ENCODE assay signal across 1 cellular context in the genomic region with DNA sequence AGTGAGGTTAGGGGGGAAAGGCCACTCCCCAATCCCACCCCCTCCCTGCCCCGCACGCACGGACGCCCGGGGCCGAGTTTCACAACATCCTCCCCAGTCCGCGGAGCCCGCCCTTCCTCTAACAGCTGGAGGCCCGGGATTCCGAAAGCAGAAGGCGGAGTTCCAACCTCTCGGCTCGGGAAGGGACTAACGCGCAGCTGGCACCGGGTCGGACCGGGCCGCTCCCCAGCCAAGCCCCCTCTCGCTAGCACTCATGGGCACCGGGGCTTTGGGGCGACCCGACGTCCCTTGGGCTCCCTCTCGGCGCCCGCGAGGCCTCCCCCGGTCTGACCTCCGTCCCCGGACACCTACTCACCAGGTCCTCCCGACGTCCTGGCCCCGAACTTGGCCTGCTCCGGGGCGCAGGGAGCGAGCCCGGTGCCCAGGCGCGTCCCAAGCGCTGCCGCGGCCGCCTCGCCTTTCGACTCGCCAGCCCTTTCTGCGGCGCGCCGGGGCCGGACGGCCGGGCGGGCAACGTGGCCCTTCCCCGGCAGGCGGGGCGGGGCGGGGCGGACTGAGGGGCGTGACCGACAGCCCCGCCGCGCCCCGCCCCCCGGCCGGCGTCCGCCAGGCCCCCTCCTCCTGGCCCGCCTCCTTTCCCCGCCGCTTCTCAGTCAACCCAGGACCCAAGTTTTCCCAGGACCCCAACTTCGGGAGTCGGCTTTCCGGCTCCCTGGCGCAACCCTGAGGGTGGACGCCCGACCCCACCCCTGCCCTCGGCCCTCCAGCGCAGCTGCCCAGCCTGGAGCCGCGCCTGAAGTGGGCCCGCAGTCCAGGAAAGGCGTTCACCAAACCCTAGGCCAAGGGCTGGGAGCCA.
A peak's percentile ranks its signal among the peaks of the same experiment; 100 is the strongest.
TF ChIP-seq lines count a peak whose summit lies in the region.

TSS of gene MGAT1 (minus strand) at position 482 of the 856 bp plus-strand sequence. CDS start 9,835 bp downstream, outside the sequence.

TF ChIP-seq in HepG2, 621 proteins besides CTCF, POLR2A, EP300 and RAD21 (continued from another document and continues in another):
- no peak for TF ChIP-seq ZFP36L2 (CRISPR knock-in tag; IDR thresholded peaks at IDR 0.05)
- TF ChIP-seq AKAP8 (CRISPR knock-in tag; IDR thresholded peaks at IDR 0.05) = peak; percentile 96
- no peak for TF ChIP-seq ZNF33A (CRISPR knock-in tag; IDR thresholded peaks at IDR 0.05; ENCODE audit: borderline replicate concordance)
- no peak for TF ChIP-seq REL (CRISPR knock-in tag; conservative IDR thresholded peaks at IDR 0.05)
- 0 out of 2 replicates have a peak, but pooled peaks have one; percentile 49 for TF ChIP-seq ZNF589 (CRISPR knock-in tag; conservative IDR thresholded peaks at IDR 0.05)
- TF ChIP-seq ARID2 (CRISPR knock-in tag; IDR thresholded peaks at IDR 0.05; ENCODE audit: borderline replicate concordance) = no peak
- TF ChIP-seq GTF2F1 (IDR thresholded peaks at IDR 0.05; ENCODE audit: low read length) = no peak
- TF ChIP-seq NFIB (CRISPR knock-in tag; IDR thresholded peaks at IDR 0.05; ENCODE audit: borderline replicate concordance) = no peak
- TF ChIP-seq MED8 (CRISPR knock-in tag; IDR thresholded peaks at IDR 0.05; ENCODE audit: insufficient replicate concordance) = no peak
- no peak; the same call in 1 of the 2 replicates for TF ChIP-seq ZNF850 (CRISPR knock-in tag; conservative IDR thresholded peaks at IDR 0.05)
- 0 out of 2 replicates have a peak, but pooled peaks have one; percentile 45 for TF ChIP-seq HNRNPL (IDR thresholded peaks at IDR 0.05; ENCODE audit: low read depth, low read length)
- no peak for TF ChIP-seq ZNF329 (CRISPR knock-in tag; IDR thresholded peaks at IDR 0.05; ENCODE audit: low read depth)
- no peak for TF ChIP-seq KDM6A (CRISPR knock-in tag; IDR thresholded peaks at IDR 0.05; ENCODE audit: low read depth)
- no peak for TF ChIP-seq FLYWCH1 (CRISPR knock-in tag; IDR thresholded peaks at IDR 0.05)
- TF ChIP-seq TGIF2 (CRISPR knock-in tag; IDR thresholded peaks at IDR 0.05) = peak; percentile 42; the same call in 1 of the 2 replicates
- TF ChIP-seq CHCHD3 (CRISPR knock-in tag; IDR thresholded peaks at IDR 0.05) = no peak
- TF ChIP-seq ZNF687 (CRISPR knock-in tag; IDR thresholded peaks at IDR 0.05) = peak; percentile 65
- peak; percentile 63 for TF ChIP-seq TBX2 (CRISPR knock-in tag; IDR thresholded peaks at IDR 0.05; ENCODE audit: borderline replicate concordance)
- TF ChIP-seq SRSF1 (optimal IDR thresholded peaks at IDR 0.05; ENCODE audit: low read depth, low read length) = no peak
- peak; percentile 74; the same call in 1 of the 2 replicates for TF ChIP-seq ZFP90 (CRISPR knock-in tag; IDR thresholded peaks at IDR 0.05; ENCODE audit: borderline replicate concordance)
- no peak for TF ChIP-seq ZNF768 (CRISPR knock-in tag; IDR thresholded peaks at IDR 0.05)
- peak; percentile 32; the same call in 1 of the 2 replicates for TF ChIP-seq ZNF232 (CRISPR knock-in tag; IDR thresholded peaks at IDR 0.05; ENCODE audit: borderline replicate concordance)
- TF ChIP-seq RXRA (CRISPR knock-in tag; IDR thresholded peaks at IDR 0.05) = no peak
- TF ChIP-seq ONECUT2 (CRISPR knock-in tag; IDR thresholded peaks at IDR 0.05) = no peak
- TF ChIP-seq SMAD1 (CRISPR knock-in tag; IDR thresholded peaks at IDR 0.05; ENCODE audit: borderline replicate concordance, low read depth) = 0 out of 2 replicates have a peak, but pooled peaks have one; percentile 31
- TF ChIP-seq POLR2AphosphoS5 (IDR thresholded peaks at IDR 0.05; ENCODE audit: low read depth, low read length) = peak; percentile 55
- TF ChIP-seq GABPB1 (CRISPR knock-in tag; IDR thresholded peaks at IDR 0.05) = peak; percentile 64
- TF ChIP-seq ZNF737 (CRISPR knock-in tag; IDR thresholded peaks at IDR 0.05; ENCODE audit: borderline replicate concordance) = no peak
- peak; percentile 59 for TF ChIP-seq GMEB1 (CRISPR knock-in tag; IDR thresholded peaks at IDR 0.05; ENCODE audit: borderline replicate concordance)
- no peak for TF ChIP-seq LCORL (IDR thresholded peaks at IDR 0.05)
- TF ChIP-seq LCORL (CRISPR knock-in tag; IDR thresholded peaks at IDR 0.05) = peak; percentile 57
- TF ChIP-seq KAT2B (IDR thresholded peaks at IDR 0.05; ENCODE audit: borderline replicate concordance, low read depth, low read length) = no peak
- TF ChIP-seq MYNN (CRISPR knock-in tag; IDR thresholded peaks at IDR 0.05; ENCODE audit: low read depth) = no peak
- TF ChIP-seq NR2C2 (CRISPR knock-in tag; IDR thresholded peaks at IDR 0.05; ENCODE audit: borderline replicate concordance) = peak; percentile 66; the same call in 1 of the 2 replicates
- no peak for TF ChIP-seq ZNF780A (CRISPR knock-in tag; IDR thresholded peaks at IDR 0.05)
- TF ChIP-seq ELF3 (CRISPR knock-in tag; IDR thresholded peaks at IDR 0.05) = peak; percentile 18; the same call in 1 of the 2 replicates
- TF ChIP-seq ATF1 (CRISPR knock-in tag; IDR thresholded peaks at IDR 0.05) = no peak
- 0 out of 2 replicates have a peak, but pooled peaks have one; percentile 10 for TF ChIP-seq ZNF800 (CRISPR knock-in tag; IDR thresholded peaks at IDR 0.05)
- no peak for TF ChIP-seq HOXA5 (CRISPR knock-in tag; IDR thresholded peaks at IDR 0.05)
- TF ChIP-seq ZNF317 (CRISPR knock-in tag; IDR thresholded peaks at IDR 0.05) = peak; percentile 59
- TF ChIP-seq FOXP1 (IDR thresholded peaks at IDR 0.05) = no peak
- TF ChIP-seq FOXP1 (CRISPR knock-in tag; IDR thresholded peaks at IDR 0.05) = no peak
- TF ChIP-seq, protein P1, sequence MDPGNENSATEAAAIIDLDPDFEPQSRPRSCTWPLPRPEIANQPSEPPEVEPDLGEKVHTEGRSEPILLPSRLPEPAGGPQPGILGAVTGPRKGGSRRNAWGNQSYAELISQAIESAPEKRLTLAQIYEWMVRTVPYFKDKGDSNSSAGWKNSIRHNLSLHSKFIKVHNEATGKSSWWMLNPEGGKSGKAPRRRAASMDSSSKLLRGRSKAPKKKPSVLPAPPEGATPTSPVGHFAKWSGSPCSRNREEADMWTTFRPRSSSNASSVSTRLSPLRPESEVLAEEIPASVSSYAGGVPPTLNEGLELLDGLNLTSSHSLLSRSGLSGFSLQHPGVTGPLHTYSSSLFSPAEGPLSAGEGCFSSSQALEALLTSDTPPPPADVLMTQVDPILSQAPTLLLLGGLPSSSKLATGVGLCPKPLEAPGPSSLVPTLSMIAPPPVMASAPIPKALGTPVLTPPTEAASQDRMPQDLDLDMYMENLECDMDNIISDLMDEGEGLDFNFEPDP (CRISPR knock-in tag; conservative IDR thresholded peaks at IDR 0.05) = no peak
- no peak for TF ChIP-seq ZNF652 (CRISPR knock-in tag; IDR thresholded peaks at IDR 0.05; ENCODE audit: borderline replicate concordance, low read depth)
- peak; percentile 87; the same call in 1 of the 2 replicates for TF ChIP-seq ZNF230 (CRISPR knock-in tag; IDR thresholded peaks at IDR 0.05)
- TF ChIP-seq GABPA (IDR thresholded peaks at IDR 0.05; ENCODE audit: low read depth, low read length) = no peak
- TF ChIP-seq GABPA (CRISPR knock-in tag; IDR thresholded peaks at IDR 0.05; ENCODE audit: low read depth) = 0 out of 2 replicates have a peak, but pooled peaks have one; percentile 11
- TF ChIP-seq CAMTA2 (CRISPR knock-in tag; IDR thresholded peaks at IDR 0.05; ENCODE audit: borderline replicate concordance) = 0 out of 2 replicates have a peak, but pooled peaks have one; percentile 31
- TF ChIP-seq PITX1 (CRISPR knock-in tag; IDR thresholded peaks at IDR 0.05) = no peak
- TF ChIP-seq ZNF577 (CRISPR knock-in tag; IDR thresholded peaks at IDR 0.05; ENCODE audit: borderline replicate concordance, low read depth) = no peak
- no peak for TF ChIP-seq ZNF30 (CRISPR knock-in tag; IDR thresholded peaks at IDR 0.05)
- TF ChIP-seq ZNF501 (CRISPR knock-in tag; IDR thresholded peaks at IDR 0.05) = peak; percentile 50; the same call in 1 of the 2 replicates
- TF ChIP-seq, protein P2, sequence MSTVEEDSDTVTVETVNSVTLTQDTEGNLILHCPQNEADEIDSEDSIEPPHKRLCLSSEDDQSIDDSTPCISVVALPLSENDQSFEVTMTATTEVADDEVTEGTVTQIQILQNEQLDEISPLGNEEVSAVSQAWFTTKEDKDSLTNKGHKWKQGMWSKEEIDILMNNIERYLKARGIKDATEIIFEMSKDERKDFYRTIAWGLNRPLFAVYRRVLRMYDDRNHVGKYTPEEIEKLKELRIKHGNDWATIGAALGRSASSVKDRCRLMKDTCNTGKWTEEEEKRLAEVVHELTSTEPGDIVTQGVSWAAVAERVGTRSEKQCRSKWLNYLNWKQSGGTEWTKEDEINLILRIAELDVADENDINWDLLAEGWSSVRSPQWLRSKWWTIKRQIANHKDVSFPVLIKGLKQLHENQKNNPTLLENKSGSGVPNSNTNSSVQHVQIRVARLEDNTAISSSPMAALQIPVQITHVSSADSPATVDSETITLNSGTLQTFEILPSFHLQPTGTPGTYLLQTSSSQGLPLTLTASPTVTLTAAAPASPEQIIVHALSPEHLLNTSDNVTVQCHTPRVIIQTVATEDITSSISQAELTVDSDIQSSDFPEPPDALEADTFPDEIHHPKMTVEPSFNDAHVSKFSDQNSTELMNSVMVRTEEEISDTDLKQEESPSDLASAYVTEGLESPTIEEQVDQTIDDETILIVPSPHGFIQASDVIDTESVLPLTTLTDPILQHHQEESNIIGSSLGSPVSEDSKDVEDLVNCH (CRISPR knock-in tag; IDR thresholded peaks at IDR 0.05) = no peak
- TF ChIP-seq NFRKB (IDR thresholded peaks at IDR 0.05) = no peak
- TF ChIP-seq ZNF878 (CRISPR knock-in tag; IDR thresholded peaks at IDR 0.05) = no peak
- TF ChIP-seq MZF1 (CRISPR knock-in tag; IDR thresholded peaks at IDR 0.05; ENCODE audit: borderline replicate concordance) = no peak
- TF ChIP-seq HDAC2 (CRISPR knock-in tag; IDR thresholded peaks at IDR 0.05) = no peak
- TF ChIP-seq, protein P3, sequence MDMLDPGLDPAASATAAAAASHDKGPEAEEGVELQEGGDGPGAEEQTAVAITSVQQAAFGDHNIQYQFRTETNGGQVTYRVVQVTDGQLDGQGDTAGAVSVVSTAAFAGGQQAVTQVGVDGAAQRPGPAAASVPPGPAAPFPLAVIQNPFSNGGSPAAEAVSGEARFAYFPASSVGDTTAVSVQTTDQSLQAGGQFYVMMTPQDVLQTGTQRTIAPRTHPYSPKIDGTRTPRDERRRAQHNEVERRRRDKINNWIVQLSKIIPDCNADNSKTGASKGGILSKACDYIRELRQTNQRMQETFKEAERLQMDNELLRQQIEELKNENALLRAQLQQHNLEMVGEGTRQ (IDR thresholded peaks at IDR 0.05; ENCODE audit: low read depth, low read length) = no peak
- TF ChIP-seq, protein P3 (CRISPR knock-in tag; IDR thresholded peaks at IDR 0.05; ENCODE audit: borderline replicate concordance) = no peak
- TF ChIP-seq ISL2 (CRISPR knock-in tag; IDR thresholded peaks at IDR 0.05) = peak; percentile 43; the same call in 1 of the 2 replicates
